Comparison of ENCODE assay signal across 12 cellular contexts in the genomic region with DNA sequence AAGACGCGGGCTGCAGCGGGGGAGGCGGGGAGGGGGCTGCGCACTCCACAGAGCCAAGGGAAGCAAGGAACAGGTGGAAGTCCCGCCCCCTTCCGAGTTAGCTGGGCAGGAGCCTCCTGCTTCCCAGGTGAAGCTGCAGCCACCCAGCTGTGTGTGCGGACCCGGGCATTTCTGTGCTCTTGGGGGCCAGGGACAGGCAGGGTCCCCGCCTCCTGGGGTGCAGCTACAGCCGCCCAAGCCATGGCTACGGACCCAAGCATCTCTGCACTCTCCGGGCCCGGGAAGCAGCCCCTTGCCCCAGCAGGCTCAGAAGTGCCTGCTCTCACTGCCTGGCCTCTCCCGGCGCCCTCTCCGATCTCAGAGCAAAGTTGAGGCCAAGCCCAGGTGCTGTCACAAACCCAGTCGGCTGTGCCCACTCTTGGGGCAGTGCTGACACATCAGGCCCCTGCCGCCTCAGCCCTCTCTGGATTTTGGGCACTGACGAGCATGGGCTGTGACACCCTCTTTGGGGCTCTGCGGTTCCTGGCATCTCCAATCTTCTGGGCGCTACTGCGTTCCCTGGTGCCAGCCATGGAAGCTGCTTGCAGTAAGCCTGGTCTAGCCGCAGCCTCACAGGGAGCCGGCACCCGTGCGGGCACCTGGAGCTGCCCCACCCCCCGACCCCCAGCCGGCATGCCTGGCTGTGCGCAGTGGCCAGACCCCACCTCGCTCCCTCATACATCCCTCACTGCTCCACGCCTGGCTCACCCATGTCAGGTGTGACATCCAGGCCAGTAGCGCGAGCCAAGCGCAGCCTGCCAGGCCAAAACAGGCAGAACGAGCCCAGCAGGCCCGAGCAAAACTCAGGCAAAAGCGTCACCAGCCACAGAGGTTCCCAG. TPM values are rescaled to one million over a fixed set of nuclear protein-coding genes. Genes with fewer than 3 reads are reported as not detected.
DNase-seq lines count a peak whose midpoint lies in the region; ATAC-seq and TF ChIP-seq lines count a peak whose summit lies in the region.
"Had no signal": no experiment of that assay in that cellular context is flagged by ENCODE, and none has a peak within 500 bp of the region (broad histone marks: within the 10 kb centered on the region; RNA-seq: fewer than 3 reads in every experiment).

No MANE protein-coding gene starts in this region.

- peak; percentile 64 to 74 for DNase-seq in NCI-H2081 (lab: John Stamatoyannopoulos, UW)
- DNase-seq in NCI-H2081 treated with DMSO at 0.1 percent for 48 hours (lab: John Stamatoyannopoulos, UW) = no peak
- DNase-seq in lung (ENCODE audit: low spot score) = peak; percentile 57
- DNase-seq in upper lobe of right lung = peak; percentile 81
- DNase-seq in middle frontal gyrus (ENCODE audit: extremely low spot score, low spot score) = no peak
- DNase-seq: activated naive CD8-positive, alpha-beta T cell treated with anti-CD3 and anti-CD28 coated beads, Interleukin-2, amount 10 ng/mL, durations not matched to agents 7 days and 5 days; KG1; uterus had no signal

- H3K9ac ChIP-seq in endocrine pancreas (ENCODE audit: control insufficient read depth, insufficient read depth, low read length) = peak overlapping the region; percentile 22

- ATAC-seq in lung (ENCODE audit: insufficient read depth, low FRiP score) = peak; percentile 59
- ATAC-seq in upper lobe of right lung = peak; percentile 94
- no peak for ATAC-seq in GM18511 (IDR thresholded peaks at IDR 0.05; ENCODE audit: unreplicated experiment)
- ATAC-seq in GM19351 (IDR thresholded peaks at IDR 0.05; ENCODE audit: unreplicated experiment) = no peak

- TF ChIP-seq CTCF in lung (IDR thresholded peaks at IDR 0.05; ENCODE audit: control extremely low read depth, extremely low read depth) (no peak), upper lobe of right lung (IDR thresholded peaks at IDR 0.05) (no peak)

- H3K36me3 ChIP-seq in endocrine pancreas (ENCODE audit: control insufficient read depth, insufficient read depth, low read length) (no peaks in the 10 kb centered on the region), lung (ENCODE audit: control insufficient read depth in 2 of 2, insufficient read depth in 2 of 2, low read length in 2 of 2) (no peaks in the 10 kb centered on the region), upper lobe of right lung (no peaks in the 10 kb centered on the region)
- H3K36me3 ChIP-seq: uterus had no signal

- WGBS in lung, 2 donors = 19 to 30% methylated on average over 36 to 38 of the region's 38 CpGs

- no peak overlapping the region for H3K4me3 ChIP-seq in endocrine pancreas (ENCODE audit: control insufficient read depth, insufficient read depth, low read length)
- no peak overlapping the region for H3K4me3 ChIP-seq in lung
- peak overlapping the region; percentile 35 for H3K4me3 ChIP-seq in upper lobe of right lung
- H3K4me3 ChIP-seq: uterus had no signal

- peak overlapping the region in 1 of 2 donors; percentile 26 for H3K27ac ChIP-seq in lung (ENCODE audit: low read depth in 1 of 2, low read length in 1 of 2)
- H3K27ac ChIP-seq in upper lobe of right lung = peak overlapping the region; percentile 39
- H3K27ac ChIP-seq: uterus had no signal

- intact Hi-C loops in upper lobe of right lung (cut with DNase I) = no loop called here

- H3K9me3 ChIP-seq in endocrine pancreas (ENCODE audit: control insufficient read depth, low read length) (no peaks in the 10 kb centered on the region), lung (ENCODE audit: control insufficient read depth in 2 of 2, insufficient read depth in 1 of 2, low read length in 1 of 2) (no peaks in the 10 kb centered on the region), upper lobe of right lung (no peaks in the 10 kb centered on the region)
- H3K9me3 ChIP-seq: uterus had no signal

- no peaks in the 10 kb centered on the region for H3K4me1 ChIP-seq in endocrine pancreas (ENCODE audit: control insufficient read depth, insufficient read depth, low read length)
- H3K4me1 ChIP-seq in lung (ENCODE audit: control insufficient read depth in 2 of 2, insufficient read depth in 2 of 2, low read length in 2 of 2) = no peaks in the 10 kb centered on the region
- H3K4me1 ChIP-seq in upper lobe of right lung = no peaks in the 10 kb centered on the region
- H3K4me1 ChIP-seq: uterus had no signal

- H3K27me3 ChIP-seq in endocrine pancreas (ENCODE audit: control insufficient read depth, insufficient read depth, low read length) (no peaks in the 10 kb centered on the region), lung (ENCODE audit: control insufficient read depth, insufficient read depth) (no peaks in the 10 kb centered on the region), upper lobe of right lung (no peaks in the 10 kb centered on the region)
- H3K27me3 ChIP-seq: uterus had no signal

RNA-seq across cellular contexts. Expression of gene MGAT4C, which starts 8.5 kb away (rescaled TPM):
- total RNA-seq in lung (1 to 10 TPM; 1.2 to 4.1 TPM), upper lobe of right lung (0.67 TPM)
- polyA plus RNA-seq in lung = under 1 TPM; 0.01 to 0.04 TPM
- total RNA-seq: activated naive CD8-positive, alpha-beta T cell treated with anti-CD3 and anti-CD28 coated beads, Interleukin-2, amount 10 ng/mL, durations not matched to agents 7 days and 5 days; T-helper 1 cell treated with Interleukin-12 subunit alpha and Interleukin-12 subunit beta and Interleukin-4 antibody, amounts not matched to agents 30 ng/mL and 1 ng/mL, for 36 hours had no signal

Comparison
In these comparisons a context has a peak if more than half of its experiments do, and no peak if none do; other contexts are left out.
1. DNase-seq: peak in NCI-H2081 (2 of 2), lung (single experiment) and upper lobe of right lung (single experiment); none in NCI-H2081 treated with DMSO at 0.1 percent for 48 hours (single experiment) and middle frontal gyrus (single experiment).
2. ATAC-seq: peak in lung (single experiment) and upper lobe of right lung (single experiment); none in GM18511 (single experiment) and GM19351 (single experiment).